Comparison of ENCODE assay signal across 21 cellular contexts in genomic region chr6:106147476-106147875, GRCh38.
A peak's percentile ranks its signal among the peaks of the same experiment; 100 is the strongest.
DNase-seq lines count a peak whose midpoint lies in the region; ATAC-seq and FAIRE-seq lines count a peak whose summit lies in the region.
"Had no signal": no experiment of that assay in that cellular context is flagged by ENCODE, and none has a peak within 500 bp of the region (broad histone marks: within the 10 kb centered on the region; RNA-seq: fewer than 3 reads in every experiment).

No MANE protein-coding gene starts in this region.

- ATAC-seq in HG03432 (IDR thresholded peaks at IDR 0.05; ENCODE audit: unreplicated experiment) = no peak
- no peak for ATAC-seq in HG03108 (IDR thresholded peaks at IDR 0.05; ENCODE audit: unreplicated experiment)
- ATAC-seq: A549, Panc1 had no signal

- no peak for DNase-seq in GM19239 (ENCODE audit: insufficient read length, low spot score)
- peak; percentile 59 for DNase-seq in M059J (ENCODE audit: low read depth)
- peak; percentile 51 for DNase-seq in astrocyte of the hippocampus (ENCODE audit: low read depth, low spot score)
- peak; percentile 41 for DNase-seq in renal cortical epithelial cell (ENCODE audit: low read depth)
- DNase-seq in NCI-H82 (lab: John Stamatoyannopoulos, UW) = no peak
- DNase-seq: AML-193; CD4-positive, alpha-beta T cell; Karpas-422; NCI-H1105; NCI-H1436 treated with DMSO at 0.1 percent for 48 hours; NCI-H187 treated with DMSO at 0.1 percent for 48 hours; NCI-H524; NCI-H748 treated with DMSO at 0.1 percent for 48 hours; SHP77 had no signal

- peak; percentile 42 for FAIRE-seq in GM19239 (lab: Jason Lieb, UNC)
- FAIRE-seq: A549, G401.6, GM12878, H54 had no signal

Comparison
In these comparisons a context has a peak if more than half of its experiments do, and no peak if none do; other contexts are left out.
1. DNase-seq: peak in M059J (single experiment), astrocyte of the hippocampus (single experiment) and renal cortical epithelial cell (single experiment); none in GM19239 (single experiment) and NCI-H82 (single experiment).